3 cellular contexts compared by ENCODE assay signal in genomic region chr12:108823804-108824203, GRCh38.
TF ChIP-seq lines count a peak whose summit lies in the region.

No MANE protein-coding gene starts in this region.

TF ChIP-seq in SK-N-SH, 30 proteins besides CTCF, POLR2A, EP300 and RAD21:
- TF ChIP-seq USF1 (IDR thresholded peaks at IDR 0.05; ENCODE audit: borderline replicate concordance, low read depth), result no peak
- no peak for TF ChIP-seq ELF1 (IDR thresholded peaks at IDR 0.05)
- TF ChIP-seq RFX5 (IDR thresholded peaks at IDR 0.05; ENCODE audit: low read length), result no peak
- TF ChIP-seq TEAD4 (IDR thresholded peaks at IDR 0.05; ENCODE audit: borderline replicate concordance, insufficient read depth), result no peak
- TF ChIP-seq MEF2A (IDR thresholded peaks at IDR 0.05; ENCODE audit: borderline replicate concordance, low read depth), result no peak
- no peak for TF ChIP-seq RXRA (IDR thresholded peaks at IDR 0.05; ENCODE audit: borderline replicate concordance, low read depth)
- no peak for TF ChIP-seq POLR2AphosphoS5 (IDR thresholded peaks at IDR 0.05; ENCODE audit: low read depth, low read length)
- TF ChIP-seq FOXM1 (IDR thresholded peaks at IDR 0.05; ENCODE audit: low read depth), result no peak
- TF ChIP-seq, protein P1, sequence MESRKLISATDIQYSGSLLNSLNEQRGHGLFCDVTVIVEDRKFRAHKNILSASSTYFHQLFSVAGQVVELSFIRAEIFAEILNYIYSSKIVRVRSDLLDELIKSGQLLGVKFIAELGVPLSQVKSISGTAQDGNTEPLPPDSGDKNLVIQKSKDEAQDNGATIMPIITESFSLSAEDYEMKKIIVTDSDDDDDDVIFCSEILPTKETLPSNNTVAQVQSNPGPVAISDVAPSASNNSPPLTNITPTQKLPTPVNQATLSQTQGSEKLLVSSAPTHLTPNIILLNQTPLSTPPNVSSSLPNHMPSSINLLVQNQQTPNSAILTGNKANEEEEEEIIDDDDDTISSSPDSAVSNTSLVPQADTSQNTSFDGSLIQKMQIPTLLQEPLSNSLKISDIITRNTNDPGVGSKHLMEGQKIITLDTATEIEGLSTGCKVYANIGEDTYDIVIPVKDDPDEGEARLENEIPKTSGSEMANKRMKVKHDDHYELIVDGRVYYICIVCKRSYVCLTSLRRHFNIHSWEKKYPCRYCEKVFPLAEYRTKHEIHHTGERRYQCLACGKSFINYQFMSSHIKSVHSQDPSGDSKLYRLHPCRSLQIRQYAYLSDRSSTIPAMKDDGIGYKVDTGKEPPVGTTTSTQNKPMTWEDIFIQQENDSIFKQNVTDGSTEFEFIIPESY (IDR thresholded peaks at IDR 0.05; ENCODE audit: borderline replicate concordance, low read depth), result no peak
- no peak for TF ChIP-seq TAF1 (IDR thresholded peaks at IDR 0.05; ENCODE audit: borderline replicate concordance, low read depth, low read length)
- TF ChIP-seq MAX (IDR thresholded peaks at IDR 0.05; ENCODE audit: low read depth), result no peak
- no peak for TF ChIP-seq RCOR1 (IDR thresholded peaks at IDR 0.05; ENCODE audit: low read length)
- no peak for TF ChIP-seq GABPA (IDR thresholded peaks at IDR 0.05; ENCODE audit: low read depth)
- no peak for TF ChIP-seq JUND (IDR thresholded peaks at IDR 0.05)
- TF ChIP-seq TCF12 (IDR thresholded peaks at IDR 0.05), result no peak
- TF ChIP-seq NRF1 (IDR thresholded peaks at IDR 0.05; ENCODE audit: low read depth, low read length), result no peak
- no peak for TF ChIP-seq GATA2 (CRISPR knock-in tag; IDR thresholded peaks at IDR 0.05)
- no peak for TF ChIP-seq FOSL2 (IDR thresholded peaks at IDR 0.05; ENCODE audit: borderline replicate concordance, low read depth)

TF ChIP-seq in SK-N-SH treated with all-trans-retinoic acid at 6 μM for 48 hours, 23 proteins besides CTCF, POLR2A, EP300 and RAD21:
- TF ChIP-seq ZC3H10 (CRISPR knock-in tag; IDR thresholded peaks at IDR 0.05) (no peak), ZNF70 (CRISPR knock-in tag; IDR thresholded peaks at IDR 0.05) (no peak), OSR1 (CRISPR knock-in tag; IDR thresholded peaks at IDR 0.05) (no peak), SNAI2 (CRISPR knock-in tag; IDR thresholded peaks at IDR 0.05) (no peak), ZNF565 (CRISPR knock-in tag; conservative IDR thresholded peaks at IDR 0.05; ENCODE audit: low read depth) (no peak), CSDC2 (CRISPR knock-in tag; IDR thresholded peaks at IDR 0.05) (no peak), ZFP3 (CRISPR knock-in tag; IDR thresholded peaks at IDR 0.05) (no peak)
- TF ChIP-seq, protein P2, sequence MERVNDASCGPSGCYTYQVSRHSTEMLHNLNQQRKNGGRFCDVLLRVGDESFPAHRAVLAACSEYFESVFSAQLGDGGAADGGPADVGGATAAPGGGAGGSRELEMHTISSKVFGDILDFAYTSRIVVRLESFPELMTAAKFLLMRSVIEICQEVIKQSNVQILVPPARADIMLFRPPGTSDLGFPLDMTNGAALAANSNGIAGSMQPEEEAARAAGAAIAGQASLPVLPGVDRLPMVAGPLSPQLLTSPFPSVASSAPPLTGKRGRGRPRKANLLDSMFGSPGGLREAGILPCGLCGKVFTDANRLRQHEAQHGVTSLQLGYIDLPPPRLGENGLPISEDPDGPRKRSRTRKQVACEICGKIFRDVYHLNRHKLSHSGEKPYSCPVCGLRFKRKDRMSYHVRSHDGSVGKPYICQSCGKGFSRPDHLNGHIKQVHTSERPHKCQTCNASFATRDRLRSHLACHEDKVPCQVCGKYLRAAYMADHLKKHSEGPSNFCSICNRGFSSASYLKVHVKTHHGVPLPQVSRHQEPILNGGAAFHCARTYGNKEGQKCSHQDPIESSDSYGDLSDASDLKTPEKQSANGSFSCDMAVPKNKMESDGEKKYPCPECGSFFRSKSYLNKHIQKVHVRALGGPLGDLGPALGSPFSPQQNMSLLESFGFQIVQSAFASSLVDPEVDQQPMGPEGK (CRISPR knock-in tag; IDR thresholded peaks at IDR 0.05; ENCODE audit: borderline replicate concordance), result no peak
- TF ChIP-seq, protein P3, sequence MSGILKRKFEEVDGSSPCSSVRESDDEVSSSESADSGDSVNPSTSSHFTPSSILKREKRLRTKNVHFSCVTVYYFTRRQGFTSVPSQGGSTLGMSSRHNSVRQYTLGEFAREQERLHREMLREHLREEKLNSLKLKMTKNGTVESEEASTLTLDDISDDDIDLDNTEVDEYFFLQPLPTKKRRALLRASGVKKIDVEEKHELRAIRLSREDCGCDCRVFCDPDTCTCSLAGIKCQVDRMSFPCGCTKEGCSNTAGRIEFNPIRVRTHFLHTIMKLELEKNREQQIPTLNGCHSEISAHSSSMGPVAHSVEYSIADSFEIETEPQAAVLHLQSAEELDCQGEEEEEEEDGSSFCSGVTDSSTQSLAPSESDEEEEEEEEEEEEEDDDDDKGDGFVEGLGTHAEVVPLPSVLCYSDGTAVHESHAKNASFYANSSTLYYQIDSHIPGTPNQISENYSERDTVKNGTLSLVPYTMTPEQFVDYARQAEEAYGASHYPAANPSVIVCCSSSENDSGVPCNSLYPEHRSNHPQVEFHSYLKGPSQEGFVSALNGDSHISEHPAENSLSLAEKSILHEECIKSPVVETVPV (CRISPR knock-in tag; IDR thresholded peaks at IDR 0.05), result no peak

TF ChIP-seq in GM12878, 131 proteins besides CTCF, POLR2A, EP300 and RAD21:
- TF ChIP-seq, protein P4, sequence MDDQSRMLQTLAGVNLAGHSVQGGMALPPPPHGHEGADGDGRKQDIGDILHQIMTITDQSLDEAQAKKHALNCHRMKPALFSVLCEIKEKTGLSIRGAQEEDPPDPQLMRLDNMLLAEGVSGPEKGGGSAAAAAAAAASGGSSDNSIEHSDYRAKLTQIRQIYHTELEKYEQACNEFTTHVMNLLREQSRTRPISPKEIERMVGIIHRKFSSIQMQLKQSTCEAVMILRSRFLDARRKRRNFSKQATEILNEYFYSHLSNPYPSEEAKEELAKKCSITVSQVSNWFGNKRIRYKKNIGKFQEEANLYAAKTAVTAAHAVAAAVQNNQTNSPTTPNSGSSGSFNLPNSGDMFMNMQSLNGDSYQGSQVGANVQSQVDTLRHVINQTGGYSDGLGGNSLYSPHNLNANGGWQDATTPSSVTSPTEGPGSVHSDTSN (IDR thresholded peaks at IDR 0.05; ENCODE audit: insufficient replicate concordance, low read depth, low read length), result no peak
- TF ChIP-seq, protein P5, sequence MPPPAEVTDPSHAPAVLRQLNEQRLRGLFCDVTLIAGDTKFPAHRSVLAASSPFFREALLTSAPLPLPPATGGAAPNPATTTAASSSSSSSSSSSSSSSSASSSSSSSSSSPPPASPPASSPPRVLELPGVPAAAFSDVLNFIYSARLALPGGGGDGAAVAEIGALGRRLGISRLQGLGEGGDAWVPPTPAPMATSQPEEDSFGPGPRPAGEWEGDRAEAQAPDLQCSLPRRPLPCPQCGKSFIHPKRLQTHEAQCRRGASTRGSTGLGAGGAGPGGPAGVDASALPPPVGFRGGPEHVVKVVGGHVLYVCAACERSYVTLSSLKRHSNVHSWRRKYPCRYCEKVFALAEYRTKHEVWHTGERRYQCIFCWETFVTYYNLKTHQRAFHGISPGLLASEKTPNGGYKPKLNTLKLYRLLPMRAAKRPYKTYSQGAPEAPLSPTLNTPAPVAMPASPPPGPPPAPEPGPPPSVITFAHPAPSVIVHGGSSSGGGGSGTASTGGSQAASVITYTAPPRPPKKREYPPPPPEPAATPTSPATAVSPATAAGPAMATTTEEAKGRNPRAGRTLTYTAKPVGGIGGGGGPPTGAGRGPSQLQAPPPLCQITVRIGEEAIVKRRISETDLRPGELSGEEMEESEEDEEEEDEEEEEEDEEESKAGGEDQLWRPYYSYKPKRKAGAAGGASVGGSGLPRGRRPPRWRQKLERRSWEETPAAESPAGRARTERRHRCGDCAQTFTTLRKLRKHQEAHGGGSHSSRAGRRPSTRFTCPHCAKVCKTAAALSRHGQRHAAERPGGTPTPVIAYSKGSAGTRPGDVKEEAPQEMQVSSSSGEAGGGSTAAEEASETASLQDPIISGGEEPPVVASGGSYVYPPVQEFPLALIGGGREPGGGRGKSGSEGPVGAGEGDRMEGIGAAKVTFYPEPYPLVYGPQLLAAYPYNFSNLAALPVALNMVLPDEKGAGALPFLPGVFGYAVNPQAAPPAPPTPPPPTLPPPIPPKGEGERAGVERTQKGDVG (CRISPR knock-in tag; IDR thresholded peaks at IDR 0.05), result no peak
- TF ChIP-seq SIX5 (IDR thresholded peaks at IDR 0.05; ENCODE audit: low read depth, low read length, severe bottlenecking) (no peak), WRNIP1 (IDR thresholded peaks at IDR 0.05; ENCODE audit: borderline replicate concordance, low read depth, low read length) (no peak), CREM (IDR thresholded peaks at IDR 0.05; ENCODE audit: low read depth) (no peak), NR2F1 (conservative IDR thresholded peaks at IDR 0.05) (no peak), RELA (IDR thresholded peaks at IDR 0.05; ENCODE audit: borderline replicate concordance, partially characterized antibody) (no peak), FOXM1 (IDR thresholded peaks at IDR 0.05; ENCODE audit: low read depth, low read length) (no peak), MEF2A (IDR thresholded peaks at IDR 0.05; ENCODE audit: insufficient read depth, low read depth, low read length) (no peak), SKIL (IDR thresholded peaks at IDR 0.05; ENCODE audit: low read depth, poor library complexity, severe bottlenecking) (no peak), IRF5 (IDR thresholded peaks at IDR 0.05; ENCODE audit: borderline replicate concordance) (no peak), MTA2 (IDR thresholded peaks at IDR 0.05; ENCODE audit: low read depth) (no peak)
TF ChIP-seq in GM12878: peak in this region for 0.
